ENCODE assay signal across 8 cellular contexts in the genomic region with DNA sequence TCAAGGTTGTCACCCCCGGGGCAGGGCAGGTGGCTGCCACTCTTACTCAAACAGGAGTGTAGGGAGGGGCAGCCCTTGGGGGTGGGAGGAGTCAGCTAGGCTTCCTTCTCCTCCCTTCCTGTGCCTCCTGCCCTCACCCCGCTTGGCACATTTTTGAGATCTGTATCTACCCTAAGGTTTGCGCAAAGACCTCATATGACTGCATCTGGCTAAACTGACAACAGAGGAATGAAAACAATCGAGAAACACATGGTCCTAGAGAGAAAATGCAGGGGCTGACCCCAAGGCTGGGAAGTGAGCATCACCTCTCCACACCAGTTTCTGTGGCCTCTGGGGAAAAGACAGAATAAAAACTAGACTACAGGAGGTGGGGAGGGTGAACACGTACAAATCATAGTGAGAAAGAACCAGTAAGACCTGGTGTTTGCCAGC. TPM values are rescaled to one million over a fixed set of nuclear protein-coding genes. Genes with fewer than 3 reads are reported as not detected.
DNase-seq lines count a peak whose midpoint lies in the region; ATAC-seq and TF ChIP-seq lines count a peak whose summit lies in the region.

No MANE protein-coding gene starts in this region.

- H2BK15ac ChIP-seq in neuronal stem cell (ENCODE audit: low read length) = no peak overlapping the region

- H2AK5ac ChIP-seq in neuronal stem cell (ENCODE audit: low read depth, low read length) = no peak overlapping the region

- DNase-seq in COR-L47 (lab: John Stamatoyannopoulos, UW) (peak; percentile 46), HT-29 (ENCODE audit: low spot score) (peak; percentile 74), WERI-Rb-1 (peak; percentile 43), NCI-H2227 (lab: John Stamatoyannopoulos, UW; ENCODE audit: unreplicated experiment) (no peak), AG20443 (ENCODE audit: low spot score) (no peak), neuronal stem cell (ENCODE audit: low spot score) (no peak)

- no peaks in the 10 kb centered on the region for H3K9me3 ChIP-seq in WERI-Rb-1 (ENCODE audit: severe bottlenecking)
- no peaks in the 10 kb centered on the region for H3K9me3 ChIP-seq in neuronal stem cell (replicated peaks in 1 of 2; ENCODE audit: control insufficient read depth in 2 of 2, insufficient read depth in 1 of 2, low read depth in 1 of 2, low read length in 2 of 2)

- H3K18ac ChIP-seq in neuronal stem cell (ENCODE audit: low read length) = no peak overlapping the region

- no peak overlapping the region for H3K4me3 ChIP-seq in WERI-Rb-1 (ENCODE audit: low read depth, low read length)
- H3K4me3 ChIP-seq in neuronal stem cell (ENCODE audit: low read length in 2 of 2) = no peak overlapping the region

- H3K36me3 ChIP-seq in WERI-Rb-1 (peaks cover 86% of the 10 kb centered on the region), neuronal stem cell (replicated peaks in 1 of 2; ENCODE audit: control insufficient read depth in 2 of 2, insufficient read depth in 2 of 2, low read length in 2 of 2) (peaks cover 3 to 22% of the 10 kb centered on the region in 2 donors)

- no peak overlapping the region for H2BK120ac ChIP-seq in neuronal stem cell (ENCODE audit: low read depth, low read length)

- no CpG with 5 or more reads among the region's 5 CpGs for WGBS in neuronal stem cell (ENCODE audit: extremely low coverage in 2 of 2, insufficient read length in 2 of 2, insufficient replicate concordance in 1 of 2), 2 donors

- no peak overlapping the region for H4K91ac ChIP-seq in neuronal stem cell (ENCODE audit: low read depth, low read length, poor library complexity)

- no peak overlapping the region for H3K4me2 ChIP-seq in neuronal stem cell (ENCODE audit: insufficient read depth, low read length, poor library complexity, severe bottlenecking)

- H3K79me1 ChIP-seq in neuronal stem cell (ENCODE audit: low read depth, low read length) = no peaks in the 10 kb centered on the region

- no peak overlapping the region for H4K8ac ChIP-seq in neuronal stem cell (ENCODE audit: low read depth, low read length)

- H3K23ac ChIP-seq in neuronal stem cell (ENCODE audit: low read depth, low read length, poor library complexity) = no peak overlapping the region

- ATAC-seq in esophagus mucosa (peak; percentile 63), GM18505 (IDR thresholded peaks at IDR 0.05; ENCODE audit: unreplicated experiment) (no peak)

- H3K27me3 ChIP-seq in WERI-Rb-1 (ENCODE audit: insufficient read depth, low read depth, severe bottlenecking) = no peaks in the 10 kb centered on the region
- H3K27me3 ChIP-seq in neuronal stem cell (ENCODE audit: control insufficient read depth in 3 of 3, insufficient read depth in 3 of 3, low read depth in 1 of 3, low read length in 3 of 3) = no peaks in the 10 kb centered on the region

- TF ChIP-seq CTCF in WERI-Rb-1 (IDR thresholded peaks at IDR 0.05; ENCODE audit: low read depth, low read length) = no peak

- no peak for TF ChIP-seq POLR2A in GM18505 (IDR thresholded peaks at IDR 0.05; ENCODE audit: borderline replicate concordance, extremely low read depth, insufficient read depth, insufficient read length)

- no peak overlapping the region for H3K9ac ChIP-seq in neuronal stem cell (ENCODE audit: low read depth, low read length, poor library complexity)

- H2AFZ ChIP-seq in neuronal stem cell (ENCODE audit: low read length) = no peak overlapping the region

- H3K4ac ChIP-seq in neuronal stem cell (ENCODE audit: low read length) = no peak overlapping the region

- no peak overlapping the region for H2BK12ac ChIP-seq in neuronal stem cell (ENCODE audit: low read length)

- no peak overlapping the region for H3K14ac ChIP-seq in neuronal stem cell (ENCODE audit: low read length)

- no peak overlapping the region for H2BK5ac ChIP-seq in neuronal stem cell (ENCODE audit: low read length)

- no peak overlapping the region for H3K27ac ChIP-seq in WERI-Rb-1
- H3K27ac ChIP-seq in neuronal stem cell (replicated peaks; ENCODE audit: low read length) = no peak overlapping the region

- H3K4me1 ChIP-seq in neuronal stem cell (ENCODE audit: control insufficient read depth in 2 of 2, insufficient read depth in 1 of 2, low read depth in 1 of 2, low read length in 2 of 2) = peaks cover 0 to 4% of the 10 kb centered on the region in 2 donors

RNA-seq across cellular contexts. Expression of gene IGSF9B, which starts 28.1 kb away (rescaled TPM):
- total RNA-seq in HT-29 (2014; rRNA removed; shearing (Covaris generic)) = 5.6 TPM in 2 replicates
- 1.5 TPM for total RNA-seq in esophagus mucosa
- 3.9 TPM for polyA plus RNA-seq in neuronal stem cell (2013, experiment 1 of 2)
- 3.8 TPM for polyA plus RNA-seq in neuronal stem cell (2013, experiment 2 of 2)

Comparison
In these comparisons a context has a peak if more than half of its experiments do, and no peak if none do; other contexts are left out.
1. DNase-seq: peak in COR-L47 (single experiment), HT-29 (single experiment) and WERI-Rb-1 (single experiment); none in NCI-H2227 (single experiment), AG20443 (single experiment) and neuronal stem cell (single experiment).